ENCODE assay signal across 8 cellular contexts in genomic region chr3:197713477-197713822, GRCh38. TPM values are rescaled to one million over a fixed set of nuclear protein-coding genes. Genes with fewer than 3 reads are reported as not detected.
A peak's percentile ranks its signal among the peaks of the same experiment; 100 is the strongest.
DNase-seq lines count a peak whose midpoint lies in the region; ATAC-seq and TF ChIP-seq lines count a peak whose summit lies in the region.

No MANE protein-coding gene starts in this region.

- WGBS in aorta, 2 donors = 42 to 47% methylated on average over 4 of the region's 4 CpGs

- peaks cover 43% of the 10 kb centered on the region for H3K4me1 ChIP-seq in left ventricle myocardium inferior
- H3K4me1 ChIP-seq in left lung = peaks cover 7 to 20% of the 10 kb centered on the region in 2 donors
- H3K4me1 ChIP-seq in aorta (ENCODE audit: control insufficient read depth in 1 of 2, insufficient read depth in 2 of 2, low read length in 2 of 2) = peaks cover 0 to 2% of the 10 kb centered on the region in 2 donors

- intact Hi-C loops in left ventricle myocardium inferior (cut with micrococcal nuclease) = no loop called here
- intact Hi-C loops in cardiac septum (cut with DNase I) = loop anchor here (2.0 kb wide), 1 partner anchor 35 kb away; the partner anchor contains the start of gene FYTTD1
- intact Hi-C loops in left lung (cut with DNase I) = no loop called here
- intact Hi-C loops in aorta (cut with DNase I) = loop anchor here in 1 of 2 donors (5.0 kb wide), 1 partner anchor 34 kb away; the partner anchor contains the start of gene FYTTD1

- POLR2A ChIA-PET in HEK293T (lab: Yijun Ruan, JAX) = no interaction called here

- CTCF ChIA-PET in HEK293T (lab: Yijun Ruan, JAX) = no interaction called here

- no peaks in the 10 kb centered on the region for H3K27me3 ChIP-seq in left ventricle myocardium inferior (ENCODE audit: low read depth)
- no peaks in the 10 kb centered on the region for H3K27me3 ChIP-seq in left lung
- no peaks in the 10 kb centered on the region for H3K27me3 ChIP-seq in aorta (ENCODE audit: control insufficient read depth in 1 of 2, insufficient read depth in 2 of 2, low read length in 1 of 2)

- TF ChIP-seq CTCF in left ventricle myocardium inferior (IDR thresholded peaks at IDR 0.05; ENCODE audit: borderline replicate concordance) (no peak), left lung (IDR thresholded peaks at IDR 0.05) (no peak)

- H3K4me3 ChIP-seq in left ventricle myocardium inferior = peak overlapping the region; percentile 61
- no peak overlapping the region for H3K4me3 ChIP-seq in left lung
- H3K4me3 ChIP-seq in aorta (ENCODE audit: low read length in 2 of 2) = no peak overlapping the region

- H3K27ac ChIP-seq in left ventricle myocardium inferior (replicated peaks) = peak overlapping the region; percentile 95
- peak overlapping the region; percentile 85 to 93 for H3K27ac ChIP-seq in left lung
- peak overlapping the region; percentile 59 to 95 for H3K27ac ChIP-seq in aorta (ENCODE audit: low read depth in 1 of 2, low read length in 2 of 2)

- ATAC-seq in SK-N-SH treated with all-trans-retinoic acid at 6 μM for 48 hours (peak; percentile 40), left lung (no peak), aorta (ENCODE audit: low FRiP score) (no peak), HG02840 (IDR thresholded peaks at IDR 0.05; ENCODE audit: low FRiP score, unreplicated experiment) (no peak)

- H3K36me3 ChIP-seq in left ventricle myocardium inferior = peaks cover 22% of the 10 kb centered on the region
- H3K36me3 ChIP-seq in left lung = peaks cover 0 to 9% of the 10 kb centered on the region in 2 donors
- no peaks in the 10 kb centered on the region for H3K36me3 ChIP-seq in aorta (ENCODE audit: control insufficient read depth in 1 of 2, insufficient read depth in 2 of 2, low read length in 1 of 2)

- no peak for DNase-seq in left ventricle myocardium inferior
- DNase-seq in cardiac septum (ENCODE audit: low spot score) = no peak
- DNase-seq in left lung = no peak
- DNase-seq in aorta = no peak
- DNase-seq in mucosa of gallbladder (ENCODE audit: low spot score) = no peak
- DNase-seq in HEK293T (ENCODE audit: extremely low spot score) = no peak

- no peaks in the 10 kb centered on the region for H3K9me3 ChIP-seq in left ventricle myocardium inferior (replicated peaks)
- H3K9me3 ChIP-seq in left lung = no peaks in the 10 kb centered on the region
- H3K9me3 ChIP-seq in aorta (ENCODE audit: control insufficient read depth, low read length) = no peaks in the 10 kb centered on the region

TF ChIP-seq in SK-N-SH treated with all-trans-retinoic acid at 6 μM for 48 hours, 23 proteins besides CTCF, POLR2A, EP300 and RAD21:
- no peak for TF ChIP-seq ZFP30 (CRISPR knock-in tag; IDR thresholded peaks at IDR 0.05)
- TF ChIP-seq SNAI2 (CRISPR knock-in tag; IDR thresholded peaks at IDR 0.05) = no peak
- TF ChIP-seq PATZ1 (CRISPR knock-in tag; IDR thresholded peaks at IDR 0.05; ENCODE audit: borderline replicate concordance) = no peak
- no peak for TF ChIP-seq ZNF8 (CRISPR knock-in tag; IDR thresholded peaks at IDR 0.05)
- no peak for TF ChIP-seq CREB5 (CRISPR knock-in tag; IDR thresholded peaks at IDR 0.05; ENCODE audit: low read depth)
- TF ChIP-seq ZFP3 (CRISPR knock-in tag; IDR thresholded peaks at IDR 0.05) = 0 out of 2 replicates have a peak, but pooled peaks have one; percentile 14
TF ChIP-seq in SK-N-SH treated with all-trans-retinoic acid at 6 μM for 48 hours: peak in this region for 1.

TF ChIP-seq in HEK293T, 16 proteins besides CTCF, POLR2A, EP300 and RAD21:
- TF ChIP-seq ZNF384 (IDR thresholded peaks at IDR 0.05) (no peak), FOXA1 (IDR thresholded peaks at IDR 0.05) (no peak), HDGF (IDR thresholded peaks at IDR 0.05; ENCODE audit: borderline replicate concordance) (no peak)

RNA-seq across cellular contexts. Expression of gene RUBCN, which starts 23.3 kb away (rescaled TPM):
- 23.3 TPM for total RNA-seq in left ventricle myocardium inferior
- 41.0 TPM for total RNA-seq in cardiac septum
- 10 to 100 TPM; 32.3 to 33.0 TPM for total RNA-seq in left lung
- total RNA-seq in aorta = 10 to 100 TPM; 38.2 to 41.1 TPM
- polyA plus RNA-seq in aorta = 10 to 100 TPM in 1 of 2 donors, 1 to 10 TPM in 1; 6.9 to 14.3 TPM
- total RNA-seq in mucosa of gallbladder = 29.3 TPM

RNA-seq across cellular contexts. Expression of gene FYTTD1, which starts 36.2 kb away (rescaled TPM):
- 78.7 TPM for total RNA-seq in left ventricle myocardium inferior
- total RNA-seq in cardiac septum = 87.5 TPM
- 10 to 100 TPM; 46.8 to 50.2 TPM for total RNA-seq in left lung
- total RNA-seq in aorta = 10 to 100 TPM; 55.0 to 58.6 TPM
- 10 to 100 TPM; 25.4 to 26.4 TPM for polyA plus RNA-seq in aorta
- total RNA-seq in mucosa of gallbladder = 54.6 TPM
